ENCODE assay signal across 2 cellular contexts in genomic region chr10:111100198-111100597, GRCh38.
TF ChIP-seq lines count a peak whose summit lies in the region.

No MANE protein-coding gene starts in this region.

TF ChIP-seq in GM23338, 12 proteins besides CTCF, POLR2A, EP300 and RAD21:
- TF ChIP-seq CREB1 (CRISPR knock-in tag; IDR thresholded peaks at IDR 0.05; ENCODE audit: low read depth) (no peak), REST (IDR thresholded peaks at IDR 0.05; ENCODE audit: unreplicated experiment) (no peak), ZNF331 (CRISPR knock-in tag; IDR thresholded peaks at IDR 0.05; ENCODE audit: low read depth) (no peak), EZH2 (IDR thresholded peaks at IDR 0.05; ENCODE audit: low read depth, unreplicated experiment) (no peak), STAT1 (IDR thresholded peaks at IDR 0.05; ENCODE audit: unreplicated experiment) (no peak), NANOG (IDR thresholded peaks at IDR 0.05; ENCODE audit: borderline replicate concordance) (no peak)

TF ChIP-seq in H1, 55 proteins besides CTCF, POLR2A, EP300 and RAD21:
- TF ChIP-seq CBX8 (IDR thresholded peaks at IDR 0.05; ENCODE audit: borderline replicate concordance, low read depth, low read length) (no peak), POLR2AphosphoS5 (IDR thresholded peaks at IDR 0.05; ENCODE audit: low read depth, low read length) (no peak), MAX (IDR thresholded peaks at IDR 0.05) (no peak), PHF8 (conservative IDR thresholded peaks at IDR 0.05; ENCODE audit: low read depth, low read length) (no peak), ATF3 (IDR thresholded peaks at IDR 0.05; ENCODE audit: insufficient read depth, low read depth, low read length) (no peak), CBX5 (IDR thresholded peaks at IDR 0.05; ENCODE audit: low read depth, low read length) (no peak), SIN3A (conservative IDR thresholded peaks at IDR 0.05 in 1 of 2, IDR thresholded peaks at IDR 0.05 in 1 of 2; ENCODE audit: low read depth in 1 of 2, low read length in 2 of 2) (no peak), CHD1 (IDR thresholded peaks at IDR 0.05; ENCODE audit: low read depth, low read length) (no peak), RBBP5 (IDR thresholded peaks at IDR 0.05; ENCODE audit: borderline replicate concordance, low read depth, low read length) (no peak)
